In the genomic region with DNA sequence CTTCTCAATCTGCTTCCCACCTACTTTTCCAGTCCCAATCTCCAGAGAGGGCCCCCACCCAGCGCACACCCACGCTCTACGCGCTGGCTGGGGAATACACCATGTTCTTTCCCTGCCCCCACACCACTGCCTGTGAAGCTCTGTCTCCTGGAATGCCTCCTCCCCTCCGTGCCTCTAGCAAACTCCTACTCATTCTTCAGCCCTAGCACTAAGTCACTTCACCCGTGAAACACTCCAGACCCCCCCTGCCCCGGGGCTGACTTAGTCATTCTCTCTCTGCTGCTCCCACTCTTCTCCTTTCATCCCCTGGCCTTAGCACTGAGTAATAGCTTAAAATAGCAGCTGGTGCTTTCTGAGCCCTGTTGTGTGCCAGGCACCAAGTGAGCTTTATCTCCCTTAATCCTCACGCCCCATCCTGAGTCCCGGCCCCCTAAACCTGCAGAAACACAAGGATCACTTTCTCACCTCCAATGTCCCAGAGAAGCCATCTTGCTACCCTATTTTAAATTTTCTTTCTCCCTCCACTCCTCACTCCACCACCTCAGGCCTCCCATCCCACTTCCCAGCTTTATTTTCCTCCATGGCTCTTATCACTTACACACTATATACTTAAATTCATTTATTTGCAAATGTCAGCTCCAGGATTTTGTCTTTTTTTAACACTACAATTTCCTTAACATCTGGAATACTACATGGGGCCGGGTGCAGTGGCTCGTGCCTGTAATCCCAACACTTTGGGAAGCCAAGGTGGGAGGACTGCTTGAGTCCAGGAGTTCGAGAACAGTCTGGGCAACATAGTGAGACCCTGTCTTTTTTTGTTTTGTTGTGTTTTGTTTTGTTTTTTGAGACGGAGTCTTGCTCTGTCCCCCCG, we compare ENCODE assay signal across 8 cellular contexts. TPM values are rescaled to one million over a fixed set of nuclear protein-coding genes. Genes with fewer than 3 reads are reported as not detected.
DNase-seq lines count a peak whose midpoint lies in the region; ATAC-seq and TF ChIP-seq lines count a peak whose summit lies in the region.

No MANE protein-coding gene starts in this region.

- H3K9me3 ChIP-seq in Caco-2 (no peaks in the 10 kb centered on the region), body of pancreas (no peaks in the 10 kb centered on the region), lower lobe of right lung (no peaks in the 10 kb centered on the region)

- TF ChIP-seq CTCF in Caco-2 (IDR thresholded peaks at IDR 0.05; ENCODE audit: insufficient read depth in 1 of 2, low read depth in 1 of 2, low read length in 1 of 2, severe bottlenecking in 1 of 2, unreplicated experiment in 1 of 2) (no peak), body of pancreas (IDR thresholded peaks at IDR 0.05) (no peak), lower lobe of right lung (IDR thresholded peaks at IDR 0.05) (no peak), glutamatergic neuron (IDR thresholded peaks at IDR 0.05; ENCODE audit: partially characterized antibody, unreplicated experiment) (no peak)

- H3K4me1 ChIP-seq in Caco-2 (peaks cover 70% of the 10 kb centered on the region), body of pancreas (peaks cover 48% of the 10 kb centered on the region), lower lobe of right lung (peaks cover 25% of the 10 kb centered on the region)

- H3K4me3 Mint-ChIP-seq in Caco-2 (ENCODE audit: unreplicated experiment) (no peak overlapping the region), glutamatergic neuron (ENCODE audit: unreplicated experiment) (no peak overlapping the region)

- WGBS in body of pancreas, 2 donors = 64 to 74% methylated on average over 14 of the region's 14 CpGs

- ATAC-seq in body of pancreas (peak; percentile 8), lower lobe of right lung (peak; percentile 46 to 83), HG03175 (IDR thresholded peaks at IDR 0.05; ENCODE audit: unreplicated experiment) (no peak)

- H3K4me3 ChIP-seq in Caco-2 (ENCODE audit: low read depth, low read length) = no peak overlapping the region
- H3K4me3 ChIP-seq in body of pancreas = no peak overlapping the region
- H3K4me3 ChIP-seq in lower lobe of right lung = no peak overlapping the region

- DNase-seq in Caco-2 (peak; percentile 81 to 92), NCI-H82 (lab: John Stamatoyannopoulos, UW) (peak; percentile 98), body of pancreas (peak; percentile 33 to 68 (median 39)), lower lobe of right lung (no peak), glutamatergic neuron (no peak), GM19238 (ENCODE audit: insufficient read length, low spot score) (no peak)
- DNase-seq in stimulated activated CD8-positive, alpha-beta memory T cell treated with anti-CD3 and anti-CD28 coated beads, Interleukin-2, amount 100 ng/mL, for 48 hours (ENCODE audit: low read depth in 2 of 2) = peak; percentile 44 to 71

- H3K36me3 Mint-ChIP-seq in Caco-2 (ENCODE audit: insufficient read depth, unreplicated experiment) (peaks cover 3% of the 10 kb centered on the region), glutamatergic neuron (ENCODE audit: unreplicated experiment) (no peaks in the 10 kb centered on the region)

- BruUV-seq in Caco-2 (replicated peaks; lab: Mats Ljungman, UMichigan) = no TSS peak

- H3K9me3 Mint-ChIP-seq in Caco-2 (ENCODE audit: unreplicated experiment) (no peaks in the 10 kb centered on the region), glutamatergic neuron (ENCODE audit: unreplicated experiment) (peaks cover 2% of the 10 kb centered on the region)

- POLR2A ChIA-PET in Caco-2 (lab: Charles Lee) = interaction anchor here (0.5 to 1.2 kb wide), 6 partner anchors 11 to 58 kb away, joined by 3 to 6 read pairs (median 4); no protein-coding TSS in a partner anchor

- H3K27ac ChIP-seq in body of pancreas = peak overlapping the region in 3 of 4 donors; percentile 19 to 87 (median 42)
- H3K27ac ChIP-seq in lower lobe of right lung = peak overlapping the region; percentile 11

- H3K4me1 Mint-ChIP-seq in Caco-2 (ENCODE audit: low read depth, unreplicated experiment) (peaks cover 30% of the 10 kb centered on the region), glutamatergic neuron (ENCODE audit: low read depth, unreplicated experiment) (no peaks in the 10 kb centered on the region)

- intact Hi-C loops in Caco-2 (cut with micrococcal nuclease; ENCODE audit: unreplicated experiment) = no loop called here
- intact Hi-C loops in body of pancreas (cut with DNase I) = no loop called here
- intact Hi-C loops in lower lobe of right lung (cut with DNase I) = no loop called here

- H3K27me3 ChIP-seq in Caco-2 (replicated peaks; ENCODE audit: control insufficient read depth, insufficient read depth, low read length) (no peaks in the 10 kb centered on the region), body of pancreas (no peaks in the 10 kb centered on the region), lower lobe of right lung (ENCODE audit: low read depth) (no peaks in the 10 kb centered on the region)

- H3K36me3 ChIP-seq in Caco-2 (ENCODE audit: control insufficient read depth, insufficient read depth, low read length) (no peaks in the 10 kb centered on the region), body of pancreas (replicated peaks in 1 of 2; ENCODE audit: insufficient read depth in 1 of 2, low read depth in 2 of 2) (no peaks in the 10 kb centered on the region), lower lobe of right lung (no peaks in the 10 kb centered on the region)

- TF ChIP-seq POLR2A in body of pancreas (IDR thresholded peaks at IDR 0.05) = no peak

- CTCF ChIA-PET in Caco-2 (lab: Charles Lee) = interaction anchor here (0.8 to 2.1 kb wide), 12 partner anchors 8 to 99 kb away, joined by 3 to 19 read pairs (median 4); a partner anchor contains a TSS

- H3K27ac Mint-ChIP-seq in Caco-2 (ENCODE audit: unreplicated experiment) (no peak overlapping the region), glutamatergic neuron (ENCODE audit: unreplicated experiment) (no peak overlapping the region)

- H3K27me3 Mint-ChIP-seq in Caco-2 (ENCODE audit: insufficient read depth, unreplicated experiment) (no peaks in the 10 kb centered on the region), glutamatergic neuron (ENCODE audit: unreplicated experiment) (no peaks in the 10 kb centered on the region)

RNA-seq across cellular contexts. Expression of a gene that starts 6.3 kb away (rescaled TPM):
- total RNA-seq in Caco-2 (2022) (153 and 156 TPM in 2 replicates), body of pancreas (1 to 10 TPM; 4.6 to 8.6 TPM), lower lobe of right lung (32.5 TPM), glutamatergic neuron (ENCODE audit: unreplicated experiment) (4.0 TPM)

RNA-seq across cellular contexts. Expression of a gene that starts 33.7 kb away (rescaled TPM):
- total RNA-seq in Caco-2 (2022) (0.18 and 0.67 TPM in 2 replicates), body of pancreas (1 to 10 TPM; 2.3 to 6.9 TPM), lower lobe of right lung (11.0 TPM), glutamatergic neuron (ENCODE audit: unreplicated experiment) (not detected)

Comparison
In these comparisons a context has a peak if more than half of its experiments do, and no peak if none do; other contexts are left out.
1. DNase-seq: peak in Caco-2 (2 of 2), NCI-H82 (single experiment), body of pancreas (4 of 4) and stimulated activated CD8-positive, alpha-beta memory T cell treated with anti-CD3 and anti-CD28 coated beads, Interleukin-2, amount 100 ng/mL, for 48 hours (2 of 2); none in lower lobe of right lung (single experiment), glutamatergic neuron (single experiment) and GM19238 (single experiment).